ENCODE assay signal across 8 cellular contexts in genomic region chr2:205868773-205869333, GRCh38.
A peak's percentile ranks its signal among the peaks of the same experiment; 100 is the strongest.
DNase-seq lines count a peak whose midpoint lies in the region; FAIRE-seq and TF ChIP-seq lines count a peak whose summit lies in the region.

No MANE protein-coding gene starts in this region.

- peaks cover 0 to under 1% (median 0%) of the 10 kb centered on the region in 3 experiments; a peak in 1 of 7 replicates for H3K36me3 Mint-ChIP-seq in H9 (ENCODE audit: insufficient read depth in 1 of 3, low read depth in 3 of 3)

- peak; percentile 56 for FAIRE-seq in GM19239 (lab: Jason Lieb, UNC)

- no peak overlapping the region for H4K5ac ChIP-seq in H9 (ENCODE audit: insufficient read length, low read depth, low read length)

- no peak overlapping the region for H3K27ac Mint-ChIP-seq in H9

- H3K9me3 ChIP-seq in H9 (ENCODE audit: control insufficient read depth, low read depth, low read length) = no peaks in the 10 kb centered on the region

- no peak overlapping the region for H2AFZ ChIP-seq in H9 (ENCODE audit: low read length)

- H3K79me1 ChIP-seq in H9 (ENCODE audit: insufficient read depth, low read depth, low read length, poor library complexity, severe bottlenecking) = no peaks in the 10 kb centered on the region

- WGBS in H9 (ENCODE audit: extremely low coverage, insufficient read length, low lambda C conversion rate) = no CpG with 5 or more reads among the region's 8 CpGs

- H3K23me2 ChIP-seq in H9 (ENCODE audit: insufficient read length, low read depth, low read length, poor library complexity, severe bottlenecking) = no peaks in the 10 kb centered on the region

- H3K4me3 ChIP-seq in epithelial cell of proximal tubule (ENCODE audit: low read depth, low read length) = no peak overlapping the region

- H3K27me3 ChIP-seq in H9 (ENCODE audit: insufficient read depth, low read length) = no peaks in the 10 kb centered on the region

- H3K56ac ChIP-seq in H9 (ENCODE audit: insufficient read length, low read depth, low read length) = no peak overlapping the region

- no peak overlapping the region for H4K91ac ChIP-seq in H9 (ENCODE audit: insufficient read length, low read depth, low read length)

- H4K20me1 ChIP-seq in H9 (ENCODE audit: control insufficient read depth, insufficient read depth, insufficient read length) = no peaks in the 10 kb centered on the region

- DNase-seq in AG08395 (ENCODE audit: low spot score) (peak; percentile 50), GM19239 (ENCODE audit: insufficient read length, low spot score) (no peak), MV-4-11 (lab: John Stamatoyannopoulos, UW) (peak; percentile 93), epithelial cell of proximal tubule (ENCODE audit: low read depth) (peak; percentile 69), NCI-H510A (lab: John Stamatoyannopoulos, UW) (no peak), NCI-H1694 (lab: John Stamatoyannopoulos, UW) (no peak), pons (ENCODE audit: low spot score) (no peak), H9 (no peak)

- H2BK120ac ChIP-seq in H9 (ENCODE audit: low read depth, low read length, poor library complexity, severe bottlenecking) = no peak overlapping the region

- H2BK5ac ChIP-seq in H9 (ENCODE audit: insufficient read length, low read length) = no peak overlapping the region

- no peak overlapping the region for H2BK15ac ChIP-seq in H9 (ENCODE audit: low read depth, low read length)

- no peak for TF ChIP-seq CTCF in epithelial cell of proximal tubule (conservative IDR thresholded peaks at IDR 0.05; ENCODE audit: low read depth, low read length)
- no peak for TF ChIP-seq CTCF in H9 (conservative IDR thresholded peaks at IDR 0.05)

- no peaks in the 10 kb centered on the region for H3K4me1 ChIP-seq in H9 (ENCODE audit: insufficient read depth, low read length)

- H3K4me3 Mint-ChIP-seq in H9 = no peak overlapping the region

- H4K8ac ChIP-seq in H9 (replicated peaks; ENCODE audit: insufficient read length, low read depth, low read length) = no peak overlapping the region

- H3K18ac ChIP-seq in H9 (ENCODE audit: insufficient read length, low read depth, low read length) = no peak overlapping the region

- H2BK20ac ChIP-seq in H9 (ENCODE audit: low read depth, low read length, poor library complexity, severe bottlenecking) = no peak overlapping the region

- H2BK12ac ChIP-seq in H9 (ENCODE audit: insufficient read length, low read depth, low read length) = no peak overlapping the region

- H3K4me1 Mint-ChIP-seq in H9 = peaks cover 0 to 5% of the 10 kb centered on the region in 2 experiments; a peak in 2 of 4 replicates

- no peaks in the 10 kb centered on the region for H3K27me3 Mint-ChIP-seq in H9 (ENCODE audit: low read depth)

- no peak overlapping the region for H3K9ac ChIP-seq in H9 (ENCODE audit: extremely low read depth, insufficient read length, low read length)

- no peak overlapping the region for H3K4me2 ChIP-seq in H9 (ENCODE audit: insufficient read depth, insufficient read length, low read length)

- H3K27ac ChIP-seq in H9 (ENCODE audit: insufficient read length, low read depth, low read length) = no peak overlapping the region

- no peaks in the 10 kb centered on the region for H3K79me2 ChIP-seq in H9 (ENCODE audit: insufficient read depth, low read length)

- H2AK5ac ChIP-seq in H9 (ENCODE audit: insufficient read length, low read length) = no peak overlapping the region

- no peak overlapping the region for H3T11ph ChIP-seq in H9 (ENCODE audit: low read length)

- no peak overlapping the region for H3K23ac ChIP-seq in H9 (ENCODE audit: insufficient read length, low read depth, low read length)

- peaks cover 0 to 3% of the 10 kb centered on the region in 2 experiments; a peak in 2 of 5 replicates for H3K9me3 Mint-ChIP-seq in H9

- no peak overlapping the region for H3K4ac ChIP-seq in H9 (ENCODE audit: low read depth, low read length)

- H3K14ac ChIP-seq in H9 (ENCODE audit: insufficient read depth, low read length) = no peak overlapping the region

Comparison
In these comparisons a context has a peak if more than half of its experiments do, and no peak if none do; other contexts are left out.
1. DNase-seq: peak in AG08395 (single experiment), MV-4-11 (single experiment) and epithelial cell of proximal tubule (single experiment); none in GM19239 (single experiment), NCI-H510A (single experiment), NCI-H1694 (single experiment), pons (single experiment) and H9 (single experiment).